ENCODE assay signal across 8 cellular contexts in genomic region chr5:180470966-180471582, GRCh38. TPM values are rescaled to one million over a fixed set of nuclear protein-coding genes. Genes with fewer than 3 reads are reported as not detected.
DNase-seq lines count a peak whose midpoint lies in the region; ATAC-seq and TF ChIP-seq lines count a peak whose summit lies in the region.

No MANE protein-coding gene starts in this region.

- peak; percentile 98 for TF ChIP-seq CTCF in endothelial cell (IDR thresholded peaks at IDR 0.05; ENCODE audit: unreplicated experiment)

- CTCF ChIA-PET in activated CD4-positive, alpha-beta memory T cell treated with anti-CD3 and anti-CD28 coated beads, Interleukin-2, amount 10 ng/mL, durations not matched to agents 7 days and 5 days (lab: Charles Lee), result interaction anchor here (0.6 to 1.5 kb wide), 7 partner anchors 11 to 389 kb away, joined by 3 to 7 read pairs (median 4); no protein-coding TSS in a partner anchor

- no peak overlapping the region for H3K27ac Mint-ChIP-seq in activated CD4-positive, alpha-beta memory T cell treated with anti-CD3 and anti-CD28 coated beads, Interleukin-2, amount 10 ng/mL, durations not matched to agents 7 days and 5 days
- H3K27ac Mint-ChIP-seq in endothelial cell (ENCODE audit: unreplicated experiment), result peak overlapping the region; percentile 93

- no peaks in the 10 kb centered on the region for H3K4me1 Mint-ChIP-seq in activated CD4-positive, alpha-beta memory T cell treated with anti-CD3 and anti-CD28 coated beads, Interleukin-2, amount 10 ng/mL, durations not matched to agents 7 days and 5 days
- peaks cover 49% of the 10 kb centered on the region for H3K4me1 Mint-ChIP-seq in endothelial cell (ENCODE audit: unreplicated experiment)

- no peaks in the 10 kb centered on the region for H3K36me3 Mint-ChIP-seq in activated CD4-positive, alpha-beta memory T cell treated with anti-CD3 and anti-CD28 coated beads, Interleukin-2, amount 10 ng/mL, durations not matched to agents 7 days and 5 days (ENCODE audit: low read depth)
- no peaks in the 10 kb centered on the region for H3K36me3 Mint-ChIP-seq in endothelial cell (ENCODE audit: low read depth, unreplicated experiment)

- POLR2A ChIA-PET in activated CD4-positive, alpha-beta memory T cell treated with anti-CD3 and anti-CD28 coated beads, Interleukin-2, amount 10 ng/mL, durations not matched to agents 7 days and 5 days (lab: Charles Lee), result no interaction called here

- peak; percentile 70 for ATAC-seq in GM21723 (IDR thresholded peaks at IDR 0.05; ENCODE audit: unreplicated experiment)
- no peak for ATAC-seq in GM21447 (IDR thresholded peaks at IDR 0.05; ENCODE audit: unreplicated experiment)

- peaks cover 3% of the 10 kb centered on the region for H3K27me3 Mint-ChIP-seq in activated CD4-positive, alpha-beta memory T cell treated with anti-CD3 and anti-CD28 coated beads, Interleukin-2, amount 10 ng/mL, durations not matched to agents 7 days and 5 days
- H3K27me3 Mint-ChIP-seq in endothelial cell (ENCODE audit: unreplicated experiment), result peaks cover 9% of the 10 kb centered on the region

- DNase-seq in CMK (ENCODE audit: low read depth) (peak; percentile 36), NCI-H345 (lab: John Stamatoyannopoulos, UW) (peak; percentile 60), endothelial cell (ENCODE audit: low spot score) (peak; percentile 79), midbrain (lab: John Stamatoyannopoulos, UW) (peak; percentile 57)
- peak; percentile 52 for DNase-seq in activated CD4-positive, alpha-beta memory T cell treated with anti-CD3 and anti-CD28 coated beads, Interleukin-2, amount 10 ng/mL, durations not matched to agents 7 days and 5 days
- DNase-seq in stimulated activated CD8-positive, alpha-beta memory T cell treated with anti-CD3 and anti-CD28 coated beads, Interleukin-2, amount 100 ng/mL, for 1 hour (ENCODE audit: low read depth in 2 of 2), result peak; percentile 25 to 32

- H3K4me3 Mint-ChIP-seq in activated CD4-positive, alpha-beta memory T cell treated with anti-CD3 and anti-CD28 coated beads, Interleukin-2, amount 10 ng/mL, durations not matched to agents 7 days and 5 days, result no peak overlapping the region
- no peak overlapping the region for H3K4me3 Mint-ChIP-seq in endothelial cell (ENCODE audit: unreplicated experiment)

- H3K9me3 Mint-ChIP-seq in activated CD4-positive, alpha-beta memory T cell treated with anti-CD3 and anti-CD28 coated beads, Interleukin-2, amount 10 ng/mL, durations not matched to agents 7 days and 5 days, result no peaks in the 10 kb centered on the region
- H3K9me3 Mint-ChIP-seq in endothelial cell (ENCODE audit: unreplicated experiment), result no peaks in the 10 kb centered on the region

RNA-seq across cellular contexts. Expression of gene CNOT6, which starts 23.1 kb away (rescaled TPM):
- total RNA-seq in activated CD4-positive, alpha-beta memory T cell treated with anti-CD3 and anti-CD28 coated beads, Interleukin-2, amount 10 ng/mL, durations not matched to agents 7 days and 5 days, result 10 to 100 TPM; 34.9 to 36.2 TPM
- total RNA-seq in endothelial cell (ENCODE audit: unreplicated experiment), result 46.3 TPM

Comparison
In these comparisons a context has a peak if more than half of its experiments do, and no peak if none do; other contexts are left out.
1. DNase-seq: peak in every context shown above with its lines; median percentile 79 in endothelial cell; 60 in NCI-H345; 57 in midbrain; 52 in activated CD4-positive, alpha-beta memory T cell treated with anti-CD3 and anti-CD28 coated beads, Interleukin-2, amount 10 ng/mL, durations not matched to agents 7 days and 5 days; 36 in CMK; 28 in stimulated activated CD8-positive, alpha-beta memory T cell treated with anti-CD3 and anti-CD28 coated beads, Interleukin-2, amount 100 ng/mL, for 1 hour.